Comparison of ENCODE assay signal across 13 cellular contexts in the genomic region with DNA sequence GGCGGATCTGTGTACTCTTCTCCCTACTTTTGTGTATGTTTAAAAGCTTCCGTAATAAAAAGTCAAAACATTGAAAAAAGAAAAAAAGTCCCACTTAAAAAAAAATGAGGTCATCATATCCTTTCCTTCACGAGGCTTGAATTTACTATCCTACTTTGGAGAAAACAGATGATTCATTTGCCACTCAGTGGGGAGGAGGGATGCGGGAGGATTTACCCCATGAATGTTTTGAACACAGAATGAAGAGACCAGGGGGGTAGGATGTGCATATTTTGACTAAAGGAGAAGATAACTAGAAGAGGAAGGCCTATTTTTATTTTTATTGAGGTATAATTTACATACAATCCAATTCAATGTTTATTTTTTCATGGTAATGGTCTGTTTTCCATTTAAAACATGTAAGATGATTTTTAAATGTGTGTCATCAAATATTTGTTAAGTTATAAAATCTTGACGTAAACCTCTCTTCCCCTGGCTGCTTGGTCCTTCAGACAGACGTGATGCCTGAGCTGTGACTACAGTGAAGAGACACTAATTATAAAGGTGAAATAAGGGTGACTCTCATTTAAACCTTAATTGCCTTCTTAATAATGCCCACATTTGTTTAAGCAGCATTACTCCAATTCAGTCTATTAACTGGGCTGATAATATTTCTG.
DNase-seq lines count a peak whose midpoint lies in the region; ATAC-seq, FAIRE-seq and TF ChIP-seq lines count a peak whose summit lies in the region.
"Had no signal": no experiment of that assay in that cellular context is flagged by ENCODE, and none has a peak within 500 bp of the region (broad histone marks: within the 10 kb centered on the region; RNA-seq: fewer than 3 reads in every experiment).

No MANE protein-coding gene starts in this region.

- no peak for FAIRE-seq in kidney (lab: Jason Lieb, UNC)

- H3K4me1 ChIP-seq in hepatocyte (ENCODE audit: insufficient read depth) (peaks cover 38% of the 10 kb centered on the region), uterus (peaks cover 6% of the 10 kb centered on the region in 2 donors), kidney (ENCODE audit: control insufficient read depth in 1 of 2, insufficient read depth in 1 of 2, low read depth in 1 of 2, low read length in 2 of 2) (no peaks in the 10 kb centered on the region)
- H3K4me1 ChIP-seq: heart right ventricle had no signal

- ATAC-seq in WTC11: 0 out of 2 replicates have a peak, but pooled peaks have one; percentile 19
- no peak for ATAC-seq in HG02571 (IDR thresholded peaks at IDR 0.05; ENCODE audit: unreplicated experiment)
- ATAC-seq: activated T-cell treated with anti-CD3 and anti-CD28 coated beads, Interleukin-2, amount 50 U/mL, for 72 hours; heart right ventricle had no signal

- peak overlapping the region; percentile 70 for H3K4me2 ChIP-seq in hepatocyte

- H3K4me3 ChIP-seq in hepatocyte: no peak overlapping the region
- H3K4me3 ChIP-seq in uterus: no peak overlapping the region
- H3K4me3 ChIP-seq in kidney (ENCODE audit: low read length in 2 of 2): no peak overlapping the region
- H3K4me3 ChIP-seq: heart right ventricle had no signal

- H3K9ac ChIP-seq in kidney (ENCODE audit: low read length in 2 of 2): no peak overlapping the region

- H3K4me1 Mint-ChIP-seq in WTC11: peaks cover 54% of the 10 kb centered on the region

- 40% methylated on average over 6 of the region's 6 CpGs for WGBS in hepatocyte (ENCODE audit: low lambda C conversion rate, missing lambda C conversion rate)

- 0 out of 2 replicates have a peak overlapping the region, but pooled peaks have one; percentile 12 for H3K4me3 Mint-ChIP-seq in WTC11
- H3K4me3 Mint-ChIP-seq: activated T-cell treated with anti-CD3 and anti-CD28 coated beads, Interleukin-2, amount 50 U/mL, for 72 hours had no signal

- no peaks in the 10 kb centered on the region for H3K79me2 ChIP-seq in hepatocyte

- no peak for TF ChIP-seq CTCF in WTC11 (IDR thresholded peaks at IDR 0.05)
- no peak for TF ChIP-seq CTCF in hepatocyte (IDR thresholded peaks at IDR 0.05; ENCODE audit: poor library complexity)
- TF ChIP-seq CTCF in uterus (IDR thresholded peaks at IDR 0.05): no peak
- TF ChIP-seq CTCF in kidney (IDR thresholded peaks at IDR 0.05; ENCODE audit: borderline replicate concordance, extremely low read depth, insufficient read depth): no peak

- intact Hi-C loops in uterus (cut with DNase I; ENCODE audit: low total_unique reads) (no loop called here), kidney (cut with DNase I) (no loop called here)

- H3K9me2 ChIP-seq in hepatocyte (replicated peaks; ENCODE audit: insufficient read depth): no peaks in the 10 kb centered on the region

- H3K27ac ChIP-seq in hepatocyte (peak overlapping the region; percentile 50), uterus (peak overlapping the region; percentile 83 to 92), kidney (ENCODE audit: low read depth in 2 of 2, low read length in 2 of 2) (no peak overlapping the region)
- H3K27ac ChIP-seq: heart right ventricle had no signal

- no peaks in the 10 kb centered on the region for H4K20me1 ChIP-seq in hepatocyte (ENCODE audit: insufficient read depth, poor library complexity, severe bottlenecking)

- DNase-seq in NCI-H1105 treated with DMSO at 0.1 percent for 48 hours (lab: John Stamatoyannopoulos, UW): peak; percentile 33
- no peak for DNase-seq in NCI-H1105 (lab: John Stamatoyannopoulos, UW)
- DNase-seq in WTC11 (ENCODE audit: low spot score): no peak
- DNase-seq in hepatocyte (ENCODE audit: low spot score): peak; percentile 16
- peak in 1 of 2 donors; percentile 69 for DNase-seq in uterus
- DNase-seq in amygdala (lab: John Stamatoyannopoulos, UW): no peak
- DNase-seq in kidney: no peak
- DNase-seq: 8988T; activated T-cell treated with anti-CD3 and anti-CD28 coated beads, Interleukin-2, amount 50 U/mL, for 72 hours; cerebellar nuclear complex; heart right ventricle; MV-4-11 had no signal

- no peaks in the 10 kb centered on the region for H3K36me3 Mint-ChIP-seq in WTC11

- H3K27me3 Mint-ChIP-seq in WTC11 (ENCODE audit: low read depth): peaks cover 9% of the 10 kb centered on the region

- H3K36me3 ChIP-seq in hepatocyte (replicated peaks; ENCODE audit: insufficient read depth, low read depth) (no peaks in the 10 kb centered on the region), uterus (no peaks in the 10 kb centered on the region), kidney (ENCODE audit: control insufficient read depth in 1 of 2, insufficient read depth in 2 of 2, low read length in 2 of 2) (no peaks in the 10 kb centered on the region)
- H3K36me3 ChIP-seq: heart right ventricle had no signal

- TF ChIP-seq POLR2A in uterus (IDR thresholded peaks at IDR 0.05): no peak

- no peak overlapping the region for H3K27ac Mint-ChIP-seq in WTC11
- H3K27ac Mint-ChIP-seq: activated T-cell treated with anti-CD3 and anti-CD28 coated beads, Interleukin-2, amount 50 U/mL, for 72 hours had no signal

- no peak overlapping the region for H2AFZ ChIP-seq in hepatocyte

- no peaks in the 10 kb centered on the region for H3K9me3 Mint-ChIP-seq in WTC11
- H3K9me3 Mint-ChIP-seq: activated T-cell treated with anti-CD3 and anti-CD28 coated beads, Interleukin-2, amount 50 U/mL, for 72 hours had no signal

- H3K9me3 ChIP-seq in hepatocyte (ENCODE audit: low read depth) (no peaks in the 10 kb centered on the region), uterus (no peaks in the 10 kb centered on the region), kidney (ENCODE audit: control insufficient read depth in 1 of 2, low read length in 2 of 2) (no peaks in the 10 kb centered on the region)
- H3K9me3 ChIP-seq: heart right ventricle had no signal

- POLR2A ChIA-PET in WTC11 (lab: Charles Lee): interaction anchor here (0.5 to 1.0 kb wide), 3 partner anchors 48 to 448 kb away, joined by 3 read pairs; no protein-coding TSS in a partner anchor

- CTCF ChIA-PET in WTC11 (lab: Charles Lee): no interaction called here

- H3K27me3 ChIP-seq in hepatocyte (no peaks in the 10 kb centered on the region), uterus (no peaks in the 10 kb centered on the region)
- H3K27me3 ChIP-seq: heart right ventricle had no signal

TF ChIP-seq in WTC11, 78 proteins besides CTCF, POLR2A, EP300 and RAD21:
- TF ChIP-seq ZNF263 (CRISPR knock-in tag; IDR thresholded peaks at IDR 0.05; ENCODE audit: low read depth) (peak; percentile 73; the same call in 1 of the 2 replicates), OVOL2 (CRISPR knock-in tag; IDR thresholded peaks at IDR 0.05; ENCODE audit: borderline replicate concordance) (no peak)
- TF ChIP-seq, protein P1, sequence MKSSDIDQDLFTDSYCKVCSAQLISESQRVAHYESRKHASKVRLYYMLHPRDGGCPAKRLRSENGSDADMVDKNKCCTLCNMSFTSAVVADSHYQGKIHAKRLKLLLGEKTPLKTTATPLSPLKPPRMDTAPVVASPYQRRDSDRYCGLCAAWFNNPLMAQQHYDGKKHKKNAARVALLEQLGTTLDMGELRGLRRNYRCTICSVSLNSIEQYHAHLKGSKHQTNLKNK (CRISPR knock-in tag; IDR thresholded peaks at IDR 0.05): no peak

Comparison
In these comparisons a context has a peak if more than half of its experiments do, and no peak if none do; other contexts are left out.
1. DNase-seq: peak in NCI-H1105 treated with DMSO at 0.1 percent for 48 hours (single experiment) and hepatocyte (single experiment); none in NCI-H1105 (single experiment), WTC11 (single experiment), amygdala (0 of 56) and kidney (single experiment).
2. H3K27ac ChIP-seq: peak in hepatocyte (single experiment) and uterus (2 of 2); none in kidney (0 of 2).